8 cellular contexts compared by ENCODE assay signal in genomic region chr7:120856621-120857352, GRCh38. TPM values are rescaled to one million over a fixed set of nuclear protein-coding genes. Genes with fewer than 3 reads are reported as not detected.
A peak's percentile ranks its signal among the peaks of the same experiment; 100 is the strongest.
DNase-seq lines count a peak whose midpoint lies in the region; ATAC-seq and TF ChIP-seq lines count a peak whose summit lies in the region.

No MANE protein-coding gene starts in this region.

- no peak for TF ChIP-seq CTCF in glutamatergic neuron (IDR thresholded peaks at IDR 0.05; ENCODE audit: partially characterized antibody, unreplicated experiment)
- TF ChIP-seq CTCF in neutrophil (IDR thresholded peaks at IDR 0.05) = no peak

- peaks cover 2% of the 10 kb centered on the region for H3K27me3 Mint-ChIP-seq in glutamatergic neuron (ENCODE audit: unreplicated experiment)

- no peak overlapping the region for H3K27ac ChIP-seq in neutrophil

- DNase-seq in AG08396 (ENCODE audit: low spot score) (peak; percentile 38), NCI-H2227 (lab: John Stamatoyannopoulos, UW; ENCODE audit: unreplicated experiment) (peak; percentile 42), glutamatergic neuron (peak; percentile 74), HCEC 1CT (no peak)
- DNase-seq in activated T-cell treated with anti-CD3 and anti-CD28 coated beads, Interleukin-2, amount 50 U/mL, for 48 hours = peak; percentile 33 to 38

- peaks cover 4 to 15% of the 10 kb centered on the region in 2 experiments for H3K4me1 ChIP-seq in neutrophil (ENCODE audit: control insufficient read depth in 1 of 2, insufficient read depth in 1 of 2, low read depth in 1 of 2, low read length in 1 of 2)

- H3K36me3 ChIP-seq in neutrophil = no peaks in the 10 kb centered on the region

- no peaks in the 10 kb centered on the region for H3K36me3 Mint-ChIP-seq in glutamatergic neuron (ENCODE audit: unreplicated experiment)

- H3K27ac Mint-ChIP-seq in glutamatergic neuron (ENCODE audit: unreplicated experiment) = peak overlapping the region; percentile 85

- H3K4me1 Mint-ChIP-seq in glutamatergic neuron (ENCODE audit: low read depth, unreplicated experiment) = peaks cover 8% of the 10 kb centered on the region

- peaks cover 8% of the 10 kb centered on the region for H3K9me3 Mint-ChIP-seq in glutamatergic neuron (ENCODE audit: unreplicated experiment)

- peak overlapping the region; percentile 96 for H3K4me3 Mint-ChIP-seq in glutamatergic neuron (ENCODE audit: unreplicated experiment)

- no peaks in the 10 kb centered on the region for H3K9me3 ChIP-seq in neutrophil

- H3K4me3 ChIP-seq in neutrophil (ENCODE audit: low read depth in 1 of 2, low read length in 1 of 2) = peak overlapping the region; percentile 37 to 63

- peaks cover 89% of the 10 kb centered on the region for H3K27me3 ChIP-seq in neutrophil

- peak; percentile 83 for ATAC-seq in GM18511 (IDR thresholded peaks at IDR 0.05; ENCODE audit: unreplicated experiment)
- ATAC-seq in HG02884 (IDR thresholded peaks at IDR 0.05; ENCODE audit: unreplicated experiment) = peak; percentile 53

RNA-seq across cellular contexts. Expression of gene TSPAN12, which starts 1.2 kb away (rescaled TPM):
- 6.0 TPM for total RNA-seq in glutamatergic neuron (ENCODE audit: unreplicated experiment)
